ENCODE assay signal across 8 cellular contexts in genomic region chr3:169241928-169242751, GRCh38.
DNase-seq lines count a peak whose midpoint lies in the region; ATAC-seq and TF ChIP-seq lines count a peak whose summit lies in the region.

No MANE protein-coding gene starts in this region.

- ATAC-seq in left lung: peak; percentile 68
- ATAC-seq in HG03108 (IDR thresholded peaks at IDR 0.05; ENCODE audit: unreplicated experiment): no peak
- ATAC-seq in HG02981 (IDR thresholded peaks at IDR 0.05; ENCODE audit: unreplicated experiment): no peak

- TF ChIP-seq CTCF in left lung (IDR thresholded peaks at IDR 0.05): no peak

- peak; percentile 47 to 75 for DNase-seq in dermis microvascular lymphatic vessel endothelial cell (ENCODE audit: low read depth in 2 of 2)
- DNase-seq in left lung: peak; percentile 43 to 74
- DNase-seq in superior temporal gyrus (ENCODE audit: extremely low spot score): peak; percentile 46
- no peak for DNase-seq in NCI-H1105 (lab: John Stamatoyannopoulos, UW)
- DNase-seq in NCI-H345 treated with DMSO at 0.1 percent for 48 hours (lab: John Stamatoyannopoulos, UW; ENCODE audit: unreplicated experiment): no peak

- 9% methylated on average over 18 of the region's 19 CpGs for WGBS in HUES64

- H3K9me3 ChIP-seq in HUES64 (ENCODE audit: insufficient read depth, low read depth, low read length): no peaks in the 10 kb centered on the region
- H3K9me3 ChIP-seq in left lung: no peaks in the 10 kb centered on the region

- peak overlapping the region; percentile 51; the same call in 1 of the 2 replicates for H3K9ac ChIP-seq in HUES64 (ENCODE audit: low read depth, low read length)

- no peaks in the 10 kb centered on the region for H3K36me3 ChIP-seq in HUES64 (ENCODE audit: insufficient read depth, low read length)
- H3K36me3 ChIP-seq in left lung: no peaks in the 10 kb centered on the region

- intact Hi-C loops in left lung (cut with DNase I): no loop called here

- H3K27me3 ChIP-seq in HUES64 (ENCODE audit: insufficient read depth, low read length) (no peaks in the 10 kb centered on the region), left lung (peaks cover 0 to 17% of the 10 kb centered on the region in 2 donors)

- peaks cover 56% of the 10 kb centered on the region for H3K4me1 ChIP-seq in HUES64 (ENCODE audit: insufficient read depth, low read length)
- H3K4me1 ChIP-seq in left lung: peaks cover 13 to 14% of the 10 kb centered on the region in 2 donors

- H3K27ac ChIP-seq in HUES64 (ENCODE audit: low read depth, low read length): peak overlapping the region; percentile 61; the same call in 1 of the 2 replicates
- H3K27ac ChIP-seq in left lung: peak overlapping the region; percentile 77 to 78

- H3K4me3 ChIP-seq in HUES64 (ENCODE audit: low read length) (peak overlapping the region; percentile 46), left lung (peak overlapping the region; percentile 13 to 36)

Comparison
In these comparisons a context has a peak if more than half of its experiments do, and no peak if none do; other contexts are left out.
1. DNase-seq: peak in dermis microvascular lymphatic vessel endothelial cell (2 of 2), left lung (2 of 2) and superior temporal gyrus (single experiment); none in NCI-H1105 (single experiment) and NCI-H345 treated with DMSO at 0.1 percent for 48 hours (single experiment).